Comparison of ENCODE assay signal across 8 cellular contexts in genomic region chr16:29994613-29995329, GRCh38. TPM values are rescaled to one million over a fixed set of nuclear protein-coding genes. Genes with fewer than 3 reads are reported as not detected.
DNase-seq lines count a peak whose midpoint lies in the region; ATAC-seq and TF ChIP-seq lines count a peak whose summit lies in the region.

No MANE protein-coding gene starts in this region.

- 21% methylated on average over 14 of the region's 24 CpGs for WGBS in SK-N-SH (ENCODE audit: low lambda C conversion rate)
- 10% methylated on average over 23 to 24 of the region's 24 CpGs for WGBS in lung, 2 donors

- no peaks in the 10 kb centered on the region for H3K27me3 ChIP-seq in SK-N-SH (ENCODE audit: insufficient read depth)
- no peaks in the 10 kb centered on the region for H3K27me3 ChIP-seq in colonic mucosa
- H3K27me3 ChIP-seq in lung (ENCODE audit: control insufficient read depth, insufficient read depth): no peaks in the 10 kb centered on the region

- H3K36me3 ChIP-seq in SK-N-SH (replicated peaks in 1 of 2; ENCODE audit: control insufficient read depth in 1 of 2, insufficient read depth in 2 of 2, low read length in 1 of 2): peaks cover 5 to 40% of the 10 kb centered on the region in 2 experiments
- H3K36me3 ChIP-seq in colonic mucosa: no peaks in the 10 kb centered on the region
- H3K36me3 ChIP-seq in lung (ENCODE audit: control insufficient read depth in 2 of 2, insufficient read depth in 2 of 2, low read length in 2 of 2): peaks cover 0 to 34% of the 10 kb centered on the region in 2 donors

- H3F3A ChIP-seq in SK-N-SH (replicated peaks; ENCODE audit: insufficient read depth): peaks cover 10% of the 10 kb centered on the region

- H3K4me3 ChIP-seq in SK-N-SH (ENCODE audit: low read depth in 2 of 2, low read length in 1 of 2) (peak overlapping the region; percentile 87 to 92), colonic mucosa (peak overlapping the region; percentile 78), lung (peak overlapping the region; percentile 82)

- no peak for TF ChIP-seq EP300 in SK-N-SH (IDR thresholded peaks at IDR 0.05; ENCODE audit: borderline replicate concordance in 1 of 2, low read depth in 1 of 2, low read length in 1 of 2)

- peak overlapping the region; percentile 97 for H2AFZ ChIP-seq in SK-N-SH (ENCODE audit: low read depth)

- peak overlapping the region; percentile 90 for H3K9ac ChIP-seq in SK-N-SH
- peak overlapping the region; percentile 68 to 95 for H3K9ac ChIP-seq in colonic mucosa (ENCODE audit: low read depth in 2 of 2, low read length in 2 of 2)

- peak overlapping the region; percentile 99 for H3K4me2 ChIP-seq in SK-N-SH

- POLR2A ChIA-PET in SK-N-SH (lab: Yijun Ruan, JAX): interaction anchor here (0.6 to 1.3 kb wide), 6 partner anchors 12 to 95 kb away, joined by 3 to 4 read pairs (median 4); partner anchors contain the start of genes SEZ6L2, TAOK2 and TMEM219

- intact Hi-C loops in colonic mucosa (cut with DNase I): no loop called here

- H3K9me3 ChIP-seq in SK-N-SH (no peaks in the 10 kb centered on the region), colonic mucosa (no peaks in the 10 kb centered on the region), lung (ENCODE audit: control insufficient read depth in 2 of 2, insufficient read depth in 1 of 2, low read length in 1 of 2) (no peaks in the 10 kb centered on the region)

- no peaks in the 10 kb centered on the region for H4K20me1 ChIP-seq in SK-N-SH (ENCODE audit: insufficient read depth)

- H3K27ac ChIP-seq in SK-N-SH (ENCODE audit: low read depth in 2 of 2, low read length in 1 of 2): peak overlapping the region; percentile 94
- H3K27ac ChIP-seq in colonic mucosa: peak overlapping the region; percentile 94
- H3K27ac ChIP-seq in lung (ENCODE audit: low read depth in 1 of 2, low read length in 1 of 2): peak overlapping the region; percentile 91 to 95

- H3K79me2 ChIP-seq in SK-N-SH (ENCODE audit: insufficient read depth): peaks cover 19% of the 10 kb centered on the region; the same call in 1 of the 2 replicates

- TF ChIP-seq RAD21 in SK-N-SH (IDR thresholded peaks at IDR 0.05; ENCODE audit: low read length): no peak

- CTCF ChIA-PET in SK-N-SH (lab: Yijun Ruan, JAX): interaction anchor here (1.0 to 2.8 kb wide), 5 partner anchors 11 to 204 kb away, joined by 3 to 11 read pairs (median 6); partner anchors contain the start of genes KIF22 and TLCD3B

- peak; percentile 34 for ATAC-seq in HG02885 (IDR thresholded peaks at IDR 0.05; ENCODE audit: poor library complexity, unreplicated experiment)
- ATAC-seq in lung (ENCODE audit: insufficient read depth, low FRiP score): peak; percentile 51

- DNase-seq in NCI-H82 (lab: John Stamatoyannopoulos, UW) (peak; percentile 58), NCI-H82 treated with DMSO at 0.1 percent for 48 hours (lab: John Stamatoyannopoulos, UW; ENCODE audit: unreplicated experiment) (no peak), SK-N-SH (peak; percentile 58), colonic mucosa (peak; percentile 89), lung (ENCODE audit: low spot score) (peak; percentile 84), activated gamma-delta T cell (lab: John Stamatoyannopoulos, UW) (no peak)
- peak; percentile 63 for DNase-seq in stimulated activated CD8-positive, alpha-beta memory T cell treated with anti-CD3 and anti-CD28 coated beads, Interleukin-4, amount 100 ng/mL, for 24 hours (ENCODE audit: low read depth)

- TF ChIP-seq CTCF in SK-N-SH (IDR thresholded peaks at IDR 0.05) (no peak), colonic mucosa (IDR thresholded peaks at IDR 0.05) (no peak), lung (IDR thresholded peaks at IDR 0.05; ENCODE audit: control extremely low read depth, extremely low read depth) (no peak)

- peaks cover 0 to 14% of the 10 kb centered on the region in 2 experiments; a peak in 1 of 4 replicates for H3K4me1 ChIP-seq in SK-N-SH (ENCODE audit: control insufficient read depth in 1 of 2, insufficient read depth in 2 of 2, low read depth in 1 of 2, low read length in 1 of 2)
- peaks cover 6% of the 10 kb centered on the region for H3K4me1 ChIP-seq in colonic mucosa
- H3K4me1 ChIP-seq in lung (ENCODE audit: control insufficient read depth in 2 of 2, insufficient read depth in 2 of 2, low read length in 2 of 2): peaks cover 0 to 13% of the 10 kb centered on the region in 2 donors

- H3K9me2 ChIP-seq in SK-N-SH: no peaks in the 10 kb centered on the region

TF ChIP-seq in SK-N-SH, 30 proteins besides CTCF, POLR2A, EP300 and RAD21:
- TF ChIP-seq MAX (IDR thresholded peaks at IDR 0.05; ENCODE audit: low read depth): no peak
- no peak for TF ChIP-seq RXRA (IDR thresholded peaks at IDR 0.05; ENCODE audit: borderline replicate concordance, low read depth)
- no peak for TF ChIP-seq USF1 (IDR thresholded peaks at IDR 0.05; ENCODE audit: borderline replicate concordance, low read depth)
- TF ChIP-seq, protein P1, sequence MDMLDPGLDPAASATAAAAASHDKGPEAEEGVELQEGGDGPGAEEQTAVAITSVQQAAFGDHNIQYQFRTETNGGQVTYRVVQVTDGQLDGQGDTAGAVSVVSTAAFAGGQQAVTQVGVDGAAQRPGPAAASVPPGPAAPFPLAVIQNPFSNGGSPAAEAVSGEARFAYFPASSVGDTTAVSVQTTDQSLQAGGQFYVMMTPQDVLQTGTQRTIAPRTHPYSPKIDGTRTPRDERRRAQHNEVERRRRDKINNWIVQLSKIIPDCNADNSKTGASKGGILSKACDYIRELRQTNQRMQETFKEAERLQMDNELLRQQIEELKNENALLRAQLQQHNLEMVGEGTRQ (IDR thresholded peaks at IDR 0.05; ENCODE audit: borderline replicate concordance, low read depth, low read length): no peak
- no peak for TF ChIP-seq ZBTB33 (IDR thresholded peaks at IDR 0.05; ENCODE audit: borderline replicate concordance, low read depth)
- TF ChIP-seq ELF1 (IDR thresholded peaks at IDR 0.05): no peak
- no peak for TF ChIP-seq GABPA (IDR thresholded peaks at IDR 0.05; ENCODE audit: low read depth)
- TF ChIP-seq FOSL2 (IDR thresholded peaks at IDR 0.05; ENCODE audit: borderline replicate concordance, low read depth): no peak

RNA-seq across cellular contexts. Expression of gene HIRIP3, which starts 0.6 kb away (rescaled TPM):
- 15.4 and 18.9 TPM in 2 replicates for polyA plus RNA-seq in SK-N-SH (2012; rRNA removed)
- 10.2 and 14.3 TPM in 2 replicates for polyA plus RNA-seq in SK-N-SH (2012; cell fraction: cytosol; rRNA removed)
- 10.6 and 15.2 TPM in 2 replicates for polyA plus RNA-seq in SK-N-SH (2012; cell fraction: nucleus; rRNA removed)
- 10 to 100 TPM in 1 of 2 donors, 1 to 10 TPM in 1; 7.5 to 18.4 TPM for total RNA-seq in colonic mucosa
- 10 to 100 TPM; 16.9 to 22.7 TPM for total RNA-seq in lung
- 10 to 100 TPM; 13.1 to 18.4 TPM for polyA plus RNA-seq in lung

RNA-seq across cellular contexts. Expression of gene INO80E, which starts 1.3 kb away (rescaled TPM):
- 43.9 and 46.6 TPM in 2 replicates for polyA plus RNA-seq in SK-N-SH (2012; rRNA removed)
- 45.0 and 50.1 TPM in 2 replicates for polyA plus RNA-seq in SK-N-SH (2012; cell fraction: cytosol; rRNA removed)
- 98.2 and 102 TPM in 2 replicates for polyA plus RNA-seq in SK-N-SH (2012; cell fraction: nucleus; rRNA removed)
- 10 to 100 TPM; 46.9 to 80.2 TPM for total RNA-seq in colonic mucosa
- total RNA-seq in lung: 10 to 100 TPM; 37.5 to 68.5 TPM
- polyA plus RNA-seq in lung: 100 to 1,000 TPM in 1 of 2 donors, 10 to 100 TPM in 1; 51.8 to 105 TPM

RNA-seq across cellular contexts. Expression of gene DOC2A, which starts 16.1 kb away (rescaled TPM):
- polyA plus RNA-seq in SK-N-SH (2012; rRNA removed): 10.3 and 10.4 TPM in 2 replicates
- 2.3 and 4.3 TPM in 2 replicates for polyA plus RNA-seq in SK-N-SH (2012; cell fraction: cytosol; rRNA removed)
- polyA plus RNA-seq in SK-N-SH (2012; cell fraction: nucleus; rRNA removed): 58.4 and 67.6 TPM in 2 replicates
- 10 to 100 TPM in 1 of 2 donors, 1 to 10 TPM in 1; 4.8 to 12.9 TPM for total RNA-seq in colonic mucosa
- 1 to 10 TPM; 2.4 to 8.7 TPM for total RNA-seq in lung
- 1 to 10 TPM; 1.4 to 2.9 TPM for polyA plus RNA-seq in lung

RNA-seq across cellular contexts. Expression of gene TAOK2, which starts 21.1 kb away (rescaled TPM):
- polyA plus RNA-seq in SK-N-SH (2012; rRNA removed): 21.9 and 23.1 TPM in 2 replicates
- polyA plus RNA-seq in SK-N-SH (2012; cell fraction: cytosol; rRNA removed): 7.2 and 11.2 TPM in 2 replicates
- polyA plus RNA-seq in SK-N-SH (2012; cell fraction: nucleus; rRNA removed): 59.6 and 71.3 TPM in 2 replicates
- 10 to 100 TPM; 37.4 to 62.3 TPM for total RNA-seq in colonic mucosa
- total RNA-seq in lung: 10 to 100 TPM; 55.3 to 71.8 TPM
- polyA plus RNA-seq in lung: 10 to 100 TPM; 33.8 to 55.5 TPM

RNA-seq across cellular contexts. Expression of gene C16orf92, which starts 28.2 kb away (rescaled TPM):
- polyA plus RNA-seq in SK-N-SH (2012; rRNA removed) (not detected in 2 replicates), lung (not detected)
- polyA plus RNA-seq in SK-N-SH (2012; cell fraction: cytosol; rRNA removed): not detected in 2 replicates
- polyA plus RNA-seq in SK-N-SH (2012; cell fraction: nucleus; rRNA removed): not detected in 2 replicates
- total RNA-seq in colonic mucosa (not detected), lung (not detected)

Comparison
In these comparisons a context has a peak if more than half of its experiments do, and no peak if none do; other contexts are left out.
1. DNase-seq: peak in NCI-H82 (single experiment), SK-N-SH (single experiment), colonic mucosa (single experiment), lung (single experiment) and stimulated activated CD8-positive, alpha-beta memory T cell treated with anti-CD3 and anti-CD28 coated beads, Interleukin-4, amount 100 ng/mL, for 24 hours (single experiment); none in NCI-H82 treated with DMSO at 0.1 percent for 48 hours (single experiment) and activated gamma-delta T cell (single experiment).
2. Peak in every context shown above with its lines, with median percentiles within 50 percentile points of each other: H3K27ac ChIP-seq and H3K4me3 ChIP-seq.